In the genomic region with DNA sequence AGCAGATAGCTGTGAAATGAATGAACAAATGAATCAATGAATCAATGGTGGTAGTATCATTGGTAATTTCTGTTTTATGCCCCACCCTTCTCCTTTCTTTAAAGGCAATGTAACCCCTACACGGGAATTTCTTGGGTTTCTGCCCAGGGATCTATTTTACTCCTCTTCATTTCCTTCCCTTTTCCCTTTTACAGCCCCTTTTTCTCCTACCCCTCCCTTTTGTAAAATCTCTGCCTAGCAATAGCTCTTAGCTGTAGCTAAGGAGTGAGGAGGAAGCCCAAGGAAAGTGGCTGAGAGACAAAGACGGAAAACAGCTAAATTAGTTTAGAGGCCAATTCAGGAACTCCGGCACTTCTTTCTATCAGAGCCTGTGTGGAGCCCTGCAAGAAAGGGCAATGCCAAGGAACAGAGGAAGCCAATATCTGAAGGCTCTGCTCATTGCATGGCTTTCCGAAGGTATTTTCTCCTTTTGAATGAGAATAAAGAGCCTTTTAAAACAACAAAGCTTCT, we compare ENCODE assay signal across 26 cellular contexts.
"Had no signal": no experiment of that assay in that cellular context is flagged by ENCODE, and none has a peak within 500 bp of the region (broad histone marks: within the 10 kb centered on the region; RNA-seq: fewer than 3 reads in every experiment).

No MANE protein-coding gene starts in this region.

- H3K4me1 ChIP-seq: colonic mucosa, uterus had no signal

- H3K4me3 Mint-ChIP-seq: activated CD4-positive, alpha-beta memory T cell treated with anti-CD3 and anti-CD28 coated beads, Interleukin-2, amount 10 ng/mL, durations not matched to agents 7 days and 5 days; activated CD4-positive, alpha-beta T cell treated with anti-CD3 and anti-CD28 coated beads, Interleukin-2, amount 10 ng/mL, durations not matched to agents 7 days and 5 days; activated CD8-positive, alpha-beta memory T cell treated with anti-CD3 and anti-CD28 coated beads, Interleukin-2, amount 10 ng/mL, durations not matched to agents 7 days and 5 days; activated T-cell treated with anti-CD3 and anti-CD28 coated beads, Interleukin-2, amount 50 U/mL, for 72 hours; memory B cell; natural killer cell; stimulated activated effector memory CD8-positive, alpha-beta T cell treated with anti-CD3 and anti-CD28 coated beads, Interleukin-12 subunit alpha, Interleukin-12 subunit beta, amount 100 ng/mL, for 72 hours; stimulated activated naive CD8-positive, alpha-beta T cell treated with anti-CD3 and anti-CD28 coated beads, Interleukin-15, Interleukin-2, amounts not matched to agents 100 ng/mL and 50 ng/mL, for 24 hours; type B pancreatic cell had no signal

- H3K36me3 Mint-ChIP-seq: activated CD8-positive, alpha-beta memory T cell treated with anti-CD3 and anti-CD28 coated beads, Interleukin-2, amount 10 ng/mL, durations not matched to agents 7 days and 5 days; activated naive CD4-positive, alpha-beta T cell treated with anti-CD3 and anti-CD28 coated beads, Interleukin-2, amount 50 U/mL, for 72 hours; memory B cell; natural killer cell; stimulated activated effector memory CD8-positive, alpha-beta T cell treated with anti-CD3 and anti-CD28 coated beads, Interleukin-12 subunit alpha, Interleukin-12 subunit beta, amount 100 ng/mL, for 72 hours; type B pancreatic cell had no signal

- H3K9me3 ChIP-seq: colonic mucosa, esophagus squamous epithelium, left ventricle myocardium inferior, uterus had no signal

- H3K27ac ChIP-seq: colonic mucosa, epithelial cell of prostate, esophagus squamous epithelium, left ventricle myocardium inferior, uterus had no signal

- H3K27ac Mint-ChIP-seq: activated CD4-positive, alpha-beta memory T cell treated with anti-CD3 and anti-CD28 coated beads, Interleukin-2, amount 10 ng/mL, durations not matched to agents 7 days and 5 days; activated CD4-positive, alpha-beta T cell treated with anti-CD3 and anti-CD28 coated beads, Interleukin-2, amount 10 ng/mL, durations not matched to agents 7 days and 5 days; activated CD8-positive, alpha-beta memory T cell treated with anti-CD3 and anti-CD28 coated beads, Interleukin-2, amount 10 ng/mL, durations not matched to agents 7 days and 5 days; activated naive CD4-positive, alpha-beta T cell treated with anti-CD3 and anti-CD28 coated beads, Interleukin-2, amount 50 U/mL, for 72 hours; activated T-cell treated with anti-CD3 and anti-CD28 coated beads, Interleukin-2, amount 50 U/mL, for 72 hours; memory B cell; natural killer cell; progenitor cell of endocrine pancreas; stimulated activated effector memory CD8-positive, alpha-beta T cell treated with anti-CD3 and anti-CD28 coated beads, Interleukin-12 subunit alpha, Interleukin-12 subunit beta, amount 100 ng/mL, for 72 hours; stimulated activated naive CD8-positive, alpha-beta T cell treated with anti-CD3 and anti-CD28 coated beads, Interleukin-15, Interleukin-2, amounts not matched to agents 100 ng/mL and 50 ng/mL, for 24 hours; type B pancreatic cell had no signal

- H3K27me3 ChIP-seq: colonic mucosa, esophagus squamous epithelium, uterus had no signal

- H3K4me1 Mint-ChIP-seq: activated CD4-positive, alpha-beta memory T cell treated with anti-CD3 and anti-CD28 coated beads, Interleukin-2, amount 10 ng/mL, durations not matched to agents 7 days and 5 days; activated CD4-positive, alpha-beta T cell treated with anti-CD3 and anti-CD28 coated beads, Interleukin-2, amount 10 ng/mL, durations not matched to agents 7 days and 5 days; activated CD8-positive, alpha-beta memory T cell treated with anti-CD3 and anti-CD28 coated beads, Interleukin-2, amount 10 ng/mL, durations not matched to agents 7 days and 5 days; memory B cell; natural killer cell; stimulated activated effector memory CD8-positive, alpha-beta T cell treated with anti-CD3 and anti-CD28 coated beads, Interleukin-12 subunit alpha, Interleukin-12 subunit beta, amount 100 ng/mL, for 72 hours had no signal

- H3K9me3 Mint-ChIP-seq: activated CD4-positive, alpha-beta memory T cell treated with anti-CD3 and anti-CD28 coated beads, Interleukin-2, amount 10 ng/mL, durations not matched to agents 7 days and 5 days; activated CD4-positive, alpha-beta T cell treated with anti-CD3 and anti-CD28 coated beads, Interleukin-2, amount 10 ng/mL, durations not matched to agents 7 days and 5 days; activated T-cell treated with anti-CD3 and anti-CD28 coated beads, Interleukin-2, amount 50 U/mL, for 72 hours; natural killer cell; stimulated activated effector memory CD8-positive, alpha-beta T cell treated with anti-CD3 and anti-CD28 coated beads, Interleukin-12 subunit alpha, Interleukin-12 subunit beta, amount 100 ng/mL, for 72 hours; type B pancreatic cell had no signal

- DNase-seq: activated CD4-positive, alpha-beta memory T cell treated with anti-CD3 and anti-CD28 coated beads, Interleukin-2, amount 10 ng/mL, durations not matched to agents 7 days and 5 days; activated CD4-positive, alpha-beta T cell treated with anti-CD3 and anti-CD28 coated beads for 1 hour; activated CD4-positive, alpha-beta T cell treated with anti-CD3 and anti-CD28 coated beads, Interleukin-2, amount 10 ng/mL, durations not matched to agents 7 days and 5 days; activated CD8-positive, alpha-beta memory T cell treated with anti-CD3 and anti-CD28 coated beads, Interleukin-2, amount 10 ng/mL, durations not matched to agents 7 days and 5 days; activated naive CD4-positive, alpha-beta T cell; activated T-cell treated with anti-CD3 and anti-CD28 coated beads, Interleukin-2, amount 50 U/mL, for 72 hours; colonic mucosa; effector CD8-positive, alpha-beta T cell; esophagus squamous epithelium; foreskin melanocyte; kidney glomerular epithelial cell; left ventricle myocardium inferior; natural killer cell; retina; small intestine; stimulated activated CD4-positive, alpha-beta T cell treated with anti-CD3 and anti-CD28 coated beads, Interleukin-4, amount 100 ng/mL, for 24 hours; T-helper 2 cell; uterus had no signal

- H3K36me3 ChIP-seq: colonic mucosa, esophagus squamous epithelium, left ventricle myocardium inferior, uterus had no signal

- ATAC-seq: activated CD8-positive, alpha-beta memory T cell treated with anti-CD3 and anti-CD28 coated beads, Interleukin-2, amount 10 ng/mL, durations not matched to agents 7 days and 5 days; activated naive CD4-positive, alpha-beta T cell treated with anti-CD3 and anti-CD28 coated beads, Interleukin-2, amount 50 U/mL, for 72 hours; activated T-cell treated with anti-CD3 and anti-CD28 coated beads, Interleukin-2, amount 50 U/mL, for 72 hours; natural killer cell; sciatic nerve; stimulated activated effector memory CD8-positive, alpha-beta T cell treated with anti-CD3 and anti-CD28 coated beads, Interleukin-12 subunit alpha, Interleukin-12 subunit beta, amount 100 ng/mL, for 72 hours had no signal

- H3K4me3 ChIP-seq: colonic mucosa, esophagus squamous epithelium, left ventricle myocardium inferior, uterus had no signal
